1 cellular context compared by ENCODE assay signal in genomic region chr7:128876586-128876977, GRCh38.
TF ChIP-seq lines count a peak whose summit lies in the region.

No MANE protein-coding gene starts in this region.

TF ChIP-seq in HepG2, 621 proteins besides CTCF, POLR2A, EP300 and RAD21:
- TF ChIP-seq SNAPC5 (CRISPR knock-in tag; IDR thresholded peaks at IDR 0.05; ENCODE audit: borderline replicate concordance) (no peak), MNT (IDR thresholded peaks at IDR 0.05) (0 out of 2 replicates have a peak, but pooled peaks have one; percentile 41)
